In genomic region chr2:214277880-214278279, GRCh38 we compare ENCODE assay signal across 15 cellular contexts.
"Had no signal": no experiment of that assay in that cellular context is flagged by ENCODE, and none has a peak within 500 bp of the region (broad histone marks: within the 10 kb centered on the region; RNA-seq: fewer than 3 reads in every experiment).

No MANE protein-coding gene starts in this region.

- H3K9me3 ChIP-seq: colonic mucosa, esophagus muscularis mucosa, gastroesophageal sphincter, left lung, lower lobe of right lung had no signal

- H3K36me3 ChIP-seq: colonic mucosa, esophagus muscularis mucosa, gastroesophageal sphincter, heart right ventricle, left lung, lower lobe of right lung had no signal

- H3K4me1 ChIP-seq: colonic mucosa, esophagus muscularis mucosa, foreskin keratinocyte, gastroesophageal sphincter, heart right ventricle, left lung, lower lobe of right lung had no signal

- ATAC-seq: foreskin keratinocyte, gastroesophageal sphincter, heart right ventricle, left cardiac atrium, left lung, lower lobe of right lung, mucosa of descending colon had no signal

- H3K27ac ChIP-seq: colonic mucosa, esophagus muscularis mucosa, foreskin keratinocyte, gastroesophageal sphincter, heart right ventricle, left lung, lower lobe of right lung had no signal

- H3K27me3 ChIP-seq: colonic mucosa, esophagus muscularis mucosa, foreskin keratinocyte, gastroesophageal sphincter, heart right ventricle, left lung had no signal

- DNase-seq: cerebellar nuclear complex; colonic mucosa; cortex of kidney; effector memory CD4-positive, alpha-beta T cell; foreskin keratinocyte; heart right ventricle; hippocampal formation; left cardiac atrium; lower lobe of right lung; mesendoderm; midbrain; mucosa of descending colon had no signal

- H3K4me3 ChIP-seq: colonic mucosa, esophagus muscularis mucosa, gastroesophageal sphincter, heart right ventricle, left lung, lower lobe of right lung, mucosa of descending colon had no signal
